ENCODE assay signal across 20 cellular contexts in genomic region chr19:6679139-6679538, GRCh38. TPM values are rescaled to one million over a fixed set of nuclear protein-coding genes. Genes with fewer than 3 reads are reported as not detected.
"Had no signal": no experiment of that assay in that cellular context is flagged by ENCODE, and none has a peak within 500 bp of the region (broad histone marks: within the 10 kb centered on the region; RNA-seq: fewer than 3 reads in every experiment).

No MANE protein-coding gene starts in this region.

- H3K36me3 Mint-ChIP-seq: type B pancreatic cell had no signal

- H3K27me3 ChIP-seq: ascending aorta, colonic mucosa, right atrium auricular region, testis had no signal

- H3K36me3 ChIP-seq: ascending aorta, colonic mucosa, prostate gland had no signal

- H3K9me3 ChIP-seq: ascending aorta, colonic mucosa, left lung, prostate gland, right atrium auricular region, testis had no signal

- DNase-seq: colonic mucosa, endodermal cell, erythroblast, hypothalamus, left lung, midbrain, testis had no signal

- H3K4me3 ChIP-seq: ascending aorta, colonic mucosa, left lung, prostate gland, right atrium auricular region, SK-N-MC had no signal

- H3K27ac Mint-ChIP-seq: endodermal cell, type B pancreatic cell had no signal

- H3K4me1 ChIP-seq: ascending aorta, colonic mucosa, prostate gland, right atrium auricular region, testis had no signal

- H3K27me3 Mint-ChIP-seq: central memory CD8-positive, alpha-beta T cell had no signal

- H3K4me3 Mint-ChIP-seq: central memory CD8-positive, alpha-beta T cell; endodermal cell; neural crest cell; T-helper 2 cell treated with Interferon-gamma antibody and Interleukin-4, amounts not matched to agents 5 μg/mL and 100 μg/mL, for 36 hours; type B pancreatic cell had no signal

- H3K27ac ChIP-seq: ascending aorta, colonic mucosa, left lung, prostate gland, right atrium auricular region, SK-N-MC, testis had no signal

RNA-seq across cellular contexts. Expression of gene TNFSF14, which starts 9.2 kb away (rescaled TPM):
- total RNA-seq: frontal cortex, neural crest cell, osteocyte, skeletal muscle tissue had no signal
- polyA plus RNA-seq: keratinocyte, mammary epithelial cell had no signal
